Comparison of ENCODE assay signal across 20 cellular contexts in the genomic region with DNA sequence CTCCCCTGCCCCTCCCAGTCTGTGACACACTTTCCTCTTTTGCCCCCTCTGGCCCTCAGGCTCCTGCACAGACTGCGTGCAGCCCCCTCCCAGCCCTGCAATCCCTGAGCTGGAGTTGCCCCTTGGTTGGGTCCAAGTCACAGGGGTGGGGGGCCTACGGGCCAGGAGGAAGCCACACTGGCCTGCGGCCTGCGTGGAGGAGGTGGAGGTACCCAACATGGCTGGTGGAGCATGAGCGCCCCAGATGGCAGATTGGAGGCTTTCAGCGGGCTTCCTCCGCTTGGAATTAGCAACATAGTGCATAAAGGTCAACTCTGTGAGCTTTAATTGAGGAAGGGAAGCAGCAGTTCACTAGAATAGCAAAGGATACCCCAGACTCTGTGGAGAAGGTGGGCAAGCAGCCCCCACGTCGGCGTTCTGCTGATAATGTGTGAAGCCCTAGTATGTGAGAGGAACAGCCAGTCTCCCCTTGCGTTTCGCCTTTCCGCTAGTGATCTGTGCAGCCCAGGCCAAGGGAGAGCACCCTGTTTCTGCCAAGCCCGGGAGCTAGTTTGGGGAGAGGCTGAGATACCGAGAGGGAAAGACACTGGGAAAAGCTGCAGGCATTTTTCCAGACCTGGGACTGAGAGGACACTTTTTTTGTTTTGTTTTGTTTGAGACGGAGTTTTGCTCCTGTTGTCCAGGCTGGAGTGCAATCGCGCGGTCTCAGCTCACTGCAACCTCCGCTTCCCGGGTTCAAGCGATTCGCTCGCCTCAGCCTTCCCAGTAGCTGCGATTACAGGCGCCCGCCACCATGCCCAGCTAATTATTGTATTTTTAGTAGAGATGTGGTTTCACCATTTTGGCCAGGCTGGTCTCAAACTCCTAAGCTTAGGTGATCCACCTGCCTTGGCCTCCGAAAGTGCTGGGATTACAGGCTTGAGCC.
"Had no signal": no experiment of that assay in that cellular context is flagged by ENCODE, and none has a peak within 500 bp of the region (broad histone marks: within the 10 kb centered on the region; RNA-seq: fewer than 3 reads in every experiment).

No MANE protein-coding gene starts in this region.

- H3K27me3 ChIP-seq: testis had no signal

- H3K36me3 Mint-ChIP-seq: naive B cell, type B pancreatic cell had no signal

- DNase-seq: activated CD4-positive, CD25-positive, alpha-beta regulatory T cell treated with anti-CD3 and anti-CD28 coated beads, Interleukin-2, amount 50 U/mL, for 72 hours; activated naive CD4-positive, alpha-beta T cell treated with Interleukin-2 at 50 U/mL for 16 hours; activated naive CD8-positive, alpha-beta T cell treated with anti-CD3 and anti-CD28 coated beads, Interleukin-2, amount 10 ng/mL, durations not matched to agents 7 days and 5 days; activated T-cell treated with anti-CD3 and anti-CD28 coated beads, Interleukin-2, amount 50 U/mL, for 1 hour; amniotic stem cell; cerebellar nuclear complex; heart right ventricle; lower lobe of right lung; naive B cell; retina; stimulated activated CD4-positive, alpha-beta T cell treated with anti-CD3 and anti-CD28 coated beads, Interleukin-2, amount 100 ng/mL, for 48 hours; stimulated activated CD8-positive, alpha-beta memory T cell treated with anti-CD3 and anti-CD28 coated beads, Interleukin-4, amount 100 ng/mL, for 48 hours; stimulated activated naive B cell treated with anti-CD40 and anti-IgM and Interleukin-4, amounts not matched to agents 10 μg/mL and 1 μg/mL and 100 μg/mL, for 72 hours; testis had no signal

- H3K4me3 Mint-ChIP-seq: naive B cell; neural crest cell; stimulated activated naive B cell treated with anti-CD40 and anti-IgM and Interleukin-4, amounts not matched to agents 10 μg/mL and 1 μg/mL and 100 μg/mL, for 72 hours; type B pancreatic cell had no signal

- H3K4me1 Mint-ChIP-seq: neural crest cell had no signal

- H3K4me3 ChIP-seq: coronary artery, heart right ventricle, lower lobe of right lung had no signal

- H3K27ac ChIP-seq: coronary artery, epithelial cell of prostate, heart right ventricle, lower lobe of right lung, testis, VCaP had no signal

- H3K9me3 ChIP-seq: heart right ventricle, lower lobe of right lung, testis had no signal

- H3K27ac Mint-ChIP-seq: naive B cell; progenitor cell of endocrine pancreas; stimulated activated naive B cell treated with anti-CD40 and anti-IgM and Interleukin-4, amounts not matched to agents 10 μg/mL and 1 μg/mL and 100 μg/mL, for 72 hours; type B pancreatic cell had no signal

- H3K36me3 ChIP-seq: heart right ventricle, lower lobe of right lung had no signal

- H3K4me1 ChIP-seq: heart right ventricle, lower lobe of right lung, testis had no signal

- H3K27me3 Mint-ChIP-seq: progenitor cell of endocrine pancreas; stimulated activated naive B cell treated with anti-CD40 and anti-IgM and Interleukin-4, amounts not matched to agents 10 μg/mL and 1 μg/mL and 100 μg/mL, for 72 hours; type B pancreatic cell had no signal
